ENCODE assay signal across 8 cellular contexts in genomic region chr12:51371295-51371953, GRCh38. TPM values are rescaled to one million over a fixed set of nuclear protein-coding genes. Genes with fewer than 3 reads are reported as not detected.
DNase-seq lines count a peak whose midpoint lies in the region; ATAC-seq, FAIRE-seq and TF ChIP-seq lines count a peak whose summit lies in the region.

No MANE protein-coding gene starts in this region.

- TF ChIP-seq EP300 in H1 (IDR thresholded peaks at IDR 0.05; ENCODE audit: borderline replicate concordance in 1 of 2, low read depth in 2 of 2, low read length in 2 of 2), result no peak

- H3K4me3 Mint-ChIP-seq in GM23338, result no peak overlapping the region

- TF ChIP-seq RAD21 in H1 (IDR thresholded peaks at IDR 0.05 in 1 of 2, conservative IDR thresholded peaks at IDR 0.05 in 1 of 2; ENCODE audit: low read depth in 2 of 2, low read length in 2 of 2), result no peak

- H3K79me2 ChIP-seq in GM23338 (replicated peaks; ENCODE audit: insufficient read depth) (no peaks in the 10 kb centered on the region), H1 (ENCODE audit: control insufficient read depth in 1 of 2, insufficient read depth in 2 of 2, low read length in 2 of 2) (no peaks in the 10 kb centered on the region)

- intact Hi-C loops in spleen (cut with DNase I; ENCODE audit: low total_unique reads), result no loop called here

- H3K36me3 Mint-ChIP-seq in GM23338 (ENCODE audit: low read depth), result peaks cover 16% of the 10 kb centered on the region

- no peak overlapping the region; the same call in 1 of the 2 replicates for H3K18ac ChIP-seq in H1 (ENCODE audit: extremely low read depth, low read length)

- H3K4me2 ChIP-seq in GM23338, result no peak overlapping the region
- peak overlapping the region in 1 of 2 experiments; percentile 16; a peak in 2 of 4 replicates for H3K4me2 ChIP-seq in H1 (ENCODE audit: insufficient read depth in 1 of 2, low read depth in 2 of 2, low read length in 2 of 2)

- ATAC-seq in GM23338, result peak; percentile 86
- no peak for ATAC-seq in GM19351 (IDR thresholded peaks at IDR 0.05; ENCODE audit: unreplicated experiment)
- no peak for ATAC-seq in GM19395 (IDR thresholded peaks at IDR 0.05; ENCODE audit: unreplicated experiment)

- no peak overlapping the region for H3K23ac ChIP-seq in H1 (ENCODE audit: insufficient read length)

- no peak for FAIRE-seq in H1 (lab: Jason Lieb, UNC)

- no peak overlapping the region for H3K56ac ChIP-seq in H1 (replicated peaks; ENCODE audit: insufficient read length, low read depth, low read length)

- no peak for TF ChIP-seq CTCF in GM23338 (conservative IDR thresholded peaks at IDR 0.05; ENCODE audit: low read depth in 2 of 2)
- TF ChIP-seq CTCF in H1 (IDR thresholded peaks at IDR 0.05; ENCODE audit: control extremely low read depth in 1 of 3, insufficient read depth in 1 of 3, low read depth in 1 of 3, low read length in 3 of 3), result no peak
- TF ChIP-seq CTCF in GM20000 (IDR thresholded peaks at IDR 0.05; ENCODE audit: extremely low read depth, missing control alignments), result no peak
- TF ChIP-seq CTCF in spleen (IDR thresholded peaks at IDR 0.05 in 8 of 11, conservative IDR thresholded peaks at IDR 0.05 in 3 of 11), result no peak

- H3K36me3 ChIP-seq in GM23338 (ENCODE audit: insufficient read depth) (peaks cover 4% of the 10 kb centered on the region; the same call in 1 of the 2 replicates), H1 (ENCODE audit: control insufficient read depth in 2 of 4, insufficient read depth in 4 of 4, low read length in 3 of 4) (peaks cover 0 to 4% (median 0%) of the 10 kb centered on the region in 4 experiments; a peak in 1 of 8 replicates), spleen (peaks cover 0 to 41% (median 7%) of the 10 kb centered on the region in 6 donors)

- no peak overlapping the region for H3K4ac ChIP-seq in H1 (replicated peaks; ENCODE audit: insufficient read length, low read depth, low read length)

- H4K8ac ChIP-seq in H1 (ENCODE audit: extremely low read depth, insufficient read depth, low read length), result no peak overlapping the region

- H3K27ac Mint-ChIP-seq in GM23338, result peak overlapping the region; percentile 18; the same call in 1 of the 2 replicates

- H3K4me3 ChIP-seq in GM23338 (no peak overlapping the region), H1 (ENCODE audit: extremely low read depth in 1 of 4, insufficient read depth in 2 of 4, low read depth in 3 of 4, low read length in 4 of 4) (no peak overlapping the region; a peak in 1 of 8 replicates), spleen (no peak overlapping the region)

- H3K9me3 ChIP-seq in H1 (ENCODE audit: insufficient read depth in 2 of 2, low read depth in 1 of 2, low read length in 1 of 2), result no peaks in the 10 kb centered on the region
- no peaks in the 10 kb centered on the region for H3K9me3 ChIP-seq in spleen

- no peak overlapping the region; a peak in 1 of 7 replicates for H3K9ac ChIP-seq in H1 (replicated peaks in 1 of 4; ENCODE audit: extremely low read depth in 1 of 4, low read depth in 3 of 4, low read length in 3 of 4)

- H3K27me3 Mint-ChIP-seq in GM23338 (ENCODE audit: insufficient read depth, low read depth, poor library complexity), result no peaks in the 10 kb centered on the region

- H4K20me1 ChIP-seq in GM23338 (replicated peaks; ENCODE audit: insufficient read depth) (no peaks in the 10 kb centered on the region; the same call in 1 of the 2 replicates), H1 (replicated peaks in 1 of 2; ENCODE audit: control insufficient read depth in 1 of 2, insufficient read depth in 2 of 2, low read length in 2 of 2) (no peaks in the 10 kb centered on the region)

- no peaks in the 10 kb centered on the region for H3K9me2 ChIP-seq in GM23338 (ENCODE audit: insufficient read depth)

- H3K4me1 Mint-ChIP-seq in GM23338, result peaks cover 26% of the 10 kb centered on the region

- H3K4me1 ChIP-seq in GM23338 (ENCODE audit: insufficient read depth) (peaks cover 12% of the 10 kb centered on the region; the same call in 1 of the 2 replicates), H1 (replicated peaks in 1 of 4; ENCODE audit: control insufficient read depth in 3 of 4, insufficient read depth in 4 of 4, low read length in 3 of 4) (peaks cover 0 to 6% (median 3%) of the 10 kb centered on the region in 4 experiments; a peak in 2 of 7 replicates), spleen (peaks cover 14 to 87% (median 41%) of the 10 kb centered on the region in 6 donors)

- no peak for TF ChIP-seq POLR2A in H1 (IDR thresholded peaks at IDR 0.05; ENCODE audit: control extremely low read depth in 1 of 2, low read depth in 2 of 2, low read length in 2 of 2)
- no peak for TF ChIP-seq POLR2A in spleen (IDR thresholded peaks at IDR 0.05)

- H3K9me3 Mint-ChIP-seq in GM23338, result no peaks in the 10 kb centered on the region

- CTCF ChIA-PET in H1 (lab: Charles Lee; ENCODE audit: partially characterized antibody), result interaction anchor here (0.6 to 2.2 kb wide), 9 partner anchors 9 to 652 kb away, joined by 3 to 6 read pairs (median 3); no protein-coding TSS in a partner anchor

- no peak overlapping the region for H2BK20ac ChIP-seq in H1 (ENCODE audit: low read length)

- no peak overlapping the region for H4K5ac ChIP-seq in H1 (ENCODE audit: insufficient read length, low read depth, low read length)

- H3K27me3 ChIP-seq in GM23338 (ENCODE audit: insufficient read depth) (no peaks in the 10 kb centered on the region), H1 (replicated peaks in 1 of 4; ENCODE audit: control insufficient read depth in 3 of 4, extremely low read depth in 1 of 4, insufficient read depth in 3 of 4, low read length in 3 of 4) (no peaks in the 10 kb centered on the region), spleen (replicated peaks in 1 of 7) (no peaks in the 10 kb centered on the region)

- no peak overlapping the region for H2BK120ac ChIP-seq in H1 (replicated peaks; ENCODE audit: low read depth, low read length)

- no peak overlapping the region for H3K14ac ChIP-seq in H1 (ENCODE audit: insufficient read length)

- H2BK5ac ChIP-seq in H1 (ENCODE audit: low read depth, low read length), result no peak overlapping the region

- 55% methylated on average over 8 of the region's 8 CpGs; no CpG with 5 or more reads in 1 of the 2 experiments for WGBS in H1 (ENCODE audit: extremely low coverage in 1 of 2, insufficient coverage in 1 of 2, insufficient read length in 1 of 2, insufficient replicate concordance in 2 of 2, low coverage in 1 of 2, low lambda C conversion rate in 2 of 2, missing lambda C conversion rate in 1 of 2), 2 experiments
- 77 to 84% (median 80%) methylated on average over 8 of the region's 8 CpGs for WGBS in spleen, 5 donors

- no peak overlapping the region for H2BK12ac ChIP-seq in H1 (ENCODE audit: low read depth, low read length)

- H3K23me2 ChIP-seq in H1 (ENCODE audit: low read depth, low read length), result no peaks in the 10 kb centered on the region; the same call in 1 of the 2 replicates

- 0 out of 2 replicates have a peak, but pooled peaks cover 2% of the 10 kb centered on the region for H3F3A ChIP-seq in GM23338 (replicated peaks; ENCODE audit: low read depth)

- H4K91ac ChIP-seq in H1 (replicated peaks; ENCODE audit: insufficient read length, low read length), result no peak overlapping the region

- no peak overlapping the region for H2AK5ac ChIP-seq in H1 (ENCODE audit: low read depth, low read length)

- no peaks in the 10 kb centered on the region for H3K79me1 ChIP-seq in H1 (ENCODE audit: low read depth, low read length)

- peak; percentile 46 for DNase-seq in GM23338 (ENCODE audit: low spot score)
- peak; percentile 60 for DNase-seq in NCI-H460 (ENCODE audit: extremely low read depth, low read depth)
- DNase-seq in H1 (ENCODE audit: low read depth in 1 of 2, low spot score in 2 of 2), result peak in 1 of 2 experiments; percentile 75
- peak; percentile 76 for DNase-seq in mucosa of gallbladder (ENCODE audit: low spot score)
- DNase-seq in GM20000 (ENCODE audit: low spot score), result no peak
- no peak for DNase-seq in spleen

- H3K27ac ChIP-seq in GM23338 (ENCODE audit: low read depth) (peak overlapping the region; percentile 42; the same call in 1 of the 2 replicates), H1 (ENCODE audit: low read depth, low read length) (peak overlapping the region; percentile 5; the same call in 1 of the 2 replicates), spleen (no peak overlapping the region)

- H2AFZ ChIP-seq in GM23338 (no peak overlapping the region), H1 (ENCODE audit: low read length) (no peak overlapping the region)

- POLR2A ChIA-PET in H1 (lab: Charles Lee; ENCODE audit: partially characterized antibody), result interaction anchor here (0.8 to 1.8 kb wide), 9 partner anchors 10 to 21 kb away, joined by 3 to 9 read pairs (median 5); partner anchors contain the start of gene GALNT6

- no peak overlapping the region for H2BK15ac ChIP-seq in H1 (ENCODE audit: low read length)

RNA-seq across cellular contexts. Expression of gene GALNT6, which starts 19.8 kb away (rescaled TPM):
- 18.6 and 20.2 TPM in 2 replicates for total RNA-seq in GM23338 (2014; rRNA removed; shearing (Covaris generic))
- 8.1 and 8.6 TPM in 2 replicates for polyA plus RNA-seq in GM23338 (2016; fragmentation: Nextera tagmentation; extraction: Ambion mirVana)
- not detected in 2 replicates for total RNA-seq in NCI-H460 (2014; rRNA removed; shearing (Covaris generic))
- 0.11 and 0.15 TPM in 2 replicates for polyA plus RNA-seq in NCI-H460 (2014; cell fraction: nucleus; rRNA removed)
- total RNA-seq in H1 (2021; fragmentation: NEBNext Ultra II Directional; extraction: Animal tissue kit (Norgen Biotek cat#: 25700)), result 10.7 and 12.5 TPM in 2 replicates
- polyA plus RNA-seq in H1 (2011; rRNA removed), result 5.8 and 11.1 TPM in 2 replicates
- polyA plus RNA-seq in H1 (2011; cell fraction: cytosol; rRNA removed), result 10.8 TPM
- 18.6 TPM for polyA plus RNA-seq in H1 (2011; cell fraction: nucleus; rRNA removed)
- 8.3 to 10.9 TPM (median 9.0 TPM) in 4 replicates for polyA plus RNA-seq in H1 (2012, experiment 1 of 2)
- polyA plus RNA-seq in H1 (2012, experiment 2 of 2), result 3.2 TPM
- 11.5 TPM for polyA plus RNA-seq in H1 (2013, experiment 1 of 2)
- 13.3 TPM for polyA plus RNA-seq in H1 (2013, experiment 2 of 2)
- 13.1 and 21.2 TPM in 2 replicates for polyA minus RNA-seq in H1 (2011; rRNA and poly(A)+ RNA removed)
- polyA minus RNA-seq in H1 (2011; cell fraction: cytosol; rRNA and poly(A)+ RNA removed), result 10.8 TPM
- polyA minus RNA-seq in H1 (2011; cell fraction: nucleus; rRNA and poly(A)+ RNA removed), result 21.6 TPM
- total RNA-seq in mucosa of gallbladder, result 6.2 TPM
- total RNA-seq in spleen, result 10 to 100 TPM; 15.6 to 29.4 (median 21.7) TPM
- polyA plus RNA-seq in spleen, result 1 to 10 TPM; 5.8 to 8.5 (median 6.8) TPM

RNA-seq across cellular contexts. Expression of gene CELA1, which starts 24.9 kb away (rescaled TPM):
- not detected in 2 replicates for total RNA-seq in GM23338 (2014; rRNA removed; shearing (Covaris generic))
- polyA plus RNA-seq in GM23338 (2016; fragmentation: Nextera tagmentation; extraction: Ambion mirVana) (not detected in 2 replicates), H1 (2011; rRNA removed) (0.09 TPM in 1 of 2 replicates, not detected in the other), spleen (under 1 TPM in 1 of 3 donors, not detected in 2; 0.21 TPM)
- not detected in 2 replicates for total RNA-seq in NCI-H460 (2014; rRNA removed; shearing (Covaris generic))
- polyA plus RNA-seq in NCI-H460 (2014; cell fraction: nucleus; rRNA removed), result not detected in 2 replicates
- not detected in 2 replicates for total RNA-seq in H1 (2021; fragmentation: NEBNext Ultra II Directional; extraction: Animal tissue kit (Norgen Biotek cat#: 25700))
- polyA plus RNA-seq in H1 (2011; cell fraction: cytosol; rRNA removed), result not detected
- not detected for polyA plus RNA-seq in H1 (2011; cell fraction: nucleus; rRNA removed)
- polyA plus RNA-seq in H1 (2012, experiment 1 of 2), result not detected in 4 replicates
- not detected for polyA plus RNA-seq in H1 (2012, experiment 2 of 2)
- not detected for polyA plus RNA-seq in H1 (2013, experiment 1 of 2)
- not detected for polyA plus RNA-seq in H1 (2013, experiment 2 of 2)
- polyA minus RNA-seq in H1 (2011; rRNA and poly(A)+ RNA removed), result not detected in 2 replicates
- not detected for polyA minus RNA-seq in H1 (2011; cell fraction: cytosol; rRNA and poly(A)+ RNA removed)
- polyA minus RNA-seq in H1 (2011; cell fraction: nucleus; rRNA and poly(A)+ RNA removed), result not detected
- total RNA-seq in mucosa of gallbladder (not detected), spleen (not detected)

RNA-seq across cellular contexts. Expression of gene BIN2, which starts 47.5 kb away (rescaled TPM):
- total RNA-seq in GM23338 (2014; rRNA removed; shearing (Covaris generic)), result 0.23 TPM in 1 of 2 replicates, not detected in the other
- 0.17 TPM in 1 of 2 replicates, not detected in the other for polyA plus RNA-seq in GM23338 (2016; fragmentation: Nextera tagmentation; extraction: Ambion mirVana)
- total RNA-seq in NCI-H460 (2014; rRNA removed; shearing (Covaris generic)), result not detected in 2 replicates
- not detected in 2 replicates for polyA plus RNA-seq in NCI-H460 (2014; cell fraction: nucleus; rRNA removed)
- not detected in 2 replicates for total RNA-seq in H1 (2021; fragmentation: NEBNext Ultra II Directional; extraction: Animal tissue kit (Norgen Biotek cat#: 25700))
- 0.05 TPM in 1 of 2 replicates, not detected in the other for polyA plus RNA-seq in H1 (2011; rRNA removed)
- 0.08 TPM for polyA plus RNA-seq in H1 (2011; cell fraction: cytosol; rRNA removed)
- polyA plus RNA-seq in H1 (2011; cell fraction: nucleus; rRNA removed), result not detected
- 0.13 TPM in 1 of 4 replicates, not detected in the others for polyA plus RNA-seq in H1 (2012, experiment 1 of 2)
- polyA plus RNA-seq in H1 (2012, experiment 2 of 2), result not detected
- polyA plus RNA-seq in H1 (2013, experiment 1 of 2), result 0.04 TPM
- polyA plus RNA-seq in H1 (2013, experiment 2 of 2), result 0.07 TPM
- 0.24 TPM in 1 of 2 replicates, not detected in the other for polyA minus RNA-seq in H1 (2011; rRNA and poly(A)+ RNA removed)
- not detected for polyA minus RNA-seq in H1 (2011; cell fraction: cytosol; rRNA and poly(A)+ RNA removed)
- not detected for polyA minus RNA-seq in H1 (2011; cell fraction: nucleus; rRNA and poly(A)+ RNA removed)
- total RNA-seq in mucosa of gallbladder, result 9.8 TPM
- 100 to 1,000 TPM in 3 of 7 donors, 10 to 100 TPM in 4; 71.5 to 116 (median 92.1) TPM for total RNA-seq in spleen
- polyA plus RNA-seq in spleen, result 10 to 100 TPM; 23.3 to 28.6 (median 24.7) TPM

RNA-seq across cellular contexts. Expression of gene SLC4A8, which starts 53.2 kb away (rescaled TPM):
- total RNA-seq in GM23338 (2014; rRNA removed; shearing (Covaris generic)), result 9.2 and 20.3 TPM in 2 replicates
- polyA plus RNA-seq in GM23338 (2016; fragmentation: Nextera tagmentation; extraction: Ambion mirVana) (4.6 and 7.6 TPM in 2 replicates), H1 (2011; rRNA removed) (8.6 and 11.2 TPM in 2 replicates), spleen (1 to 10 TPM in 2 of 3 donors, under 1 TPM in 1; 0.88 to 1.8 (median 1.4) TPM)
- 0.29 and 0.35 TPM in 2 replicates for total RNA-seq in NCI-H460 (2014; rRNA removed; shearing (Covaris generic))
- not detected in 2 replicates for polyA plus RNA-seq in NCI-H460 (2014; cell fraction: nucleus; rRNA removed)
- total RNA-seq in H1 (2021; fragmentation: NEBNext Ultra II Directional; extraction: Animal tissue kit (Norgen Biotek cat#: 25700)), result 13.4 and 15.2 TPM in 2 replicates
- 9.1 TPM for polyA plus RNA-seq in H1 (2011; cell fraction: cytosol; rRNA removed)
- polyA plus RNA-seq in H1 (2011; cell fraction: nucleus; rRNA removed), result 8.8 TPM
- 5.5 to 7.9 TPM (median 7.2 TPM) in 4 replicates for polyA plus RNA-seq in H1 (2012, experiment 1 of 2)
- 1.4 TPM for polyA plus RNA-seq in H1 (2012, experiment 2 of 2)
- 4.3 TPM for polyA plus RNA-seq in H1 (2013, experiment 1 of 2)
- polyA plus RNA-seq in H1 (2013, experiment 2 of 2), result 3.6 TPM
- 25.2 and 27.7 TPM in 2 replicates for polyA minus RNA-seq in H1 (2011; rRNA and poly(A)+ RNA removed)
- polyA minus RNA-seq in H1 (2011; cell fraction: cytosol; rRNA and poly(A)+ RNA removed), result 9.0 TPM
- 18.1 TPM for polyA minus RNA-seq in H1 (2011; cell fraction: nucleus; rRNA and poly(A)+ RNA removed)
- total RNA-seq in mucosa of gallbladder (2.6 TPM), spleen (1 to 10 TPM; 4.3 to 9.7 (median 5.7) TPM)

Comparison
In these comparisons a context has a peak if more than half of its experiments do, and no peak if none do; other contexts are left out.
1. DNase-seq: peak in GM23338 (single experiment), NCI-H460 (single experiment) and mucosa of gallbladder (single experiment); none in GM20000 (single experiment) and spleen (single experiment).
2. H3K27ac ChIP-seq: peak in GM23338 (single experiment) and H1 (single experiment); none in spleen (0 of 8).